1 cellular context compared by ENCODE assay signal in genomic region chr3:190303887-190304286, GRCh38.
TF ChIP-seq lines count a peak whose summit lies in the region.

No MANE protein-coding gene starts in this region.

TF ChIP-seq in WTC11, 78 proteins besides CTCF, POLR2A, EP300 and RAD21:
- TF ChIP-seq HMGA2 (CRISPR knock-in tag; IDR thresholded peaks at IDR 0.05) (no peak), RORB (CRISPR knock-in tag; IDR thresholded peaks at IDR 0.05) (no peak), NFATC4 (CRISPR knock-in tag; IDR thresholded peaks at IDR 0.05) (no peak), ZNF532 (CRISPR knock-in tag; IDR thresholded peaks at IDR 0.05; ENCODE audit: borderline replicate concordance) (no peak), CREM (CRISPR knock-in tag; IDR thresholded peaks at IDR 0.05) (no peak), ELF4 (CRISPR knock-in tag; IDR thresholded peaks at IDR 0.05; ENCODE audit: low read depth) (no peak), ESRRA (CRISPR knock-in tag; IDR thresholded peaks at IDR 0.05; ENCODE audit: borderline replicate concordance) (no peak)
- TF ChIP-seq, protein P1, sequence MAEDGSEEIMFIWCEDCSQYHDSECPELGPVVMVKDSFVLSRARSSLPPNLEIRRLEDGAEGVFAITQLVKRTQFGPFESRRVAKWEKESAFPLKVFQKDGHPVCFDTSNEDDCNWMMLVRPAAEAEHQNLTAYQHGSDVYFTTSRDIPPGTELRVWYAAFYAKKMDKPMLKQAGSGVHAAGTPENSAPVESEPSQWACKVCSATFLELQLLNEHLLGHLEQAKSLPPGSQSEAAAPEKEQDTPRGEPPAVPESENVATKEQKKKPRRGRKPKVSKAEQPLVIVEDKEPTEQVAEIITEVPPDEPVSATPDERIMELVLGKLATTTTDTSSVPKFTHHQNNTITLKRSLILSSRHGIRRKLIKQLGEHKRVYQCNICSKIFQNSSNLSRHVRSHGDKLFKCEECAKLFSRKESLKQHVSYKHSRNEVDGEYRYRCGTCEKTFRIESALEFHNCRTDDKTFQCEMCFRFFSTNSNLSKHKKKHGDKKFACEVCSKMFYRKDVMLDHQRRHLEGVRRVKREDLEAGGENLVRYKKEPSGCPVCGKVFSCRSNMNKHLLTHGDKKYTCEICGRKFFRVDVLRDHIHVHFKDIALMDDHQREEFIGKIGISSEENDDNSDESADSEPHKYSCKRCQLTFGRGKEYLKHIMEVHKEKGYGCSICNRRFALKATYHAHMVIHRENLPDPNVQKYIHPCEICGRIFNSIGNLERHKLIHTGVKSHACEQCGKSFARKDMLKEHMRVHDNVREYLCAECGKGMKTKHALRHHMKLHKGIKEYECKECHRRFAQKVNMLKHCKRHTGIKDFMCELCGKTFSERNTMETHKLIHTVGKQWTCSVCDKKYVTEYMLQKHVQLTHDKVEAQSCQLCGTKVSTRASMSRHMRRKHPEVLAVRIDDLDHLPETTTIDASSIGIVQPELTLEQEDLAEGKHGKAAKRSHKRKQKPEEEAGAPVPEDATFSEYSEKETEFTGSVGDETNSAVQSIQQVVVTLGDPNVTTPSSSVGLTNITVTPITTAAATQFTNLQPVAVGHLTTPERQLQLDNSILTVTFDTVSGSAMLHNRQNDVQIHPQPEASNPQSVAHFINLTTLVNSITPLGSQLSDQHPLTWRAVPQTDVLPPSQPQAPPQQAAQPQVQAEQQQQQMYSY (CRISPR knock-in tag; IDR thresholded peaks at IDR 0.05): no peak
TF ChIP-seq in WTC11: peak in this region for 0.
